1 cellular context compared by ENCODE assay signal in genomic region chr17:7835818-7836595, GRCh38.
TF ChIP-seq lines count a peak whose summit lies in the region.

No MANE protein-coding gene starts in this region.

TF ChIP-seq in K562, 482 proteins besides CTCF, POLR2A, EP300 and RAD21 (continued from another document):
- peak; percentile 69 for TF ChIP-seq ZNF512 (tag; IDR thresholded peaks at IDR 0.05)
- TF ChIP-seq MNT (conservative IDR thresholded peaks at IDR 0.05): peak in 1 of 2 experiments; percentile 3; a peak in 1 of 4 replicates
- TF ChIP-seq CHD1 (IDR thresholded peaks at IDR 0.05; ENCODE audit: low read length): peak; percentile 54
- TF ChIP-seq ARNT (IDR thresholded peaks at IDR 0.05): no peak
- 0 out of 4 replicates have a peak, but pooled peaks of 1 of the 2 experiments have one; percentile 1 for TF ChIP-seq ZMIZ1 (IDR thresholded peaks at IDR 0.05; ENCODE audit: low read depth in 2 of 2, low read length in 2 of 2)
- no peak for TF ChIP-seq DPF2 (IDR thresholded peaks at IDR 0.05)
- peak; percentile 83 for TF ChIP-seq THRA (IDR thresholded peaks at IDR 0.05)
- no peak for TF ChIP-seq TAF7 (tag; IDR thresholded peaks at IDR 0.05)
- TF ChIP-seq TFAP4 (CRISPR knock-in tag; IDR thresholded peaks at IDR 0.05; ENCODE audit: borderline replicate concordance): peak; percentile 62; the same call in 1 of the 2 replicates
- TF ChIP-seq TAF9B (IDR thresholded peaks at IDR 0.05; ENCODE audit: partially characterized antibody): peak; percentile 8
- TF ChIP-seq E2F6 (IDR thresholded peaks at IDR 0.05; ENCODE audit: borderline replicate concordance in 1 of 2, extremely low read depth in 1 of 2, insufficient read depth in 1 of 2, insufficient read length in 1 of 2, low read depth in 1 of 2, low read length in 1 of 2, poor library complexity in 1 of 2, severe bottlenecking in 1 of 2): peak in 1 of 2 experiments; percentile 5
- peak; percentile 71 for TF ChIP-seq RBFOX2 (IDR thresholded peaks at IDR 0.05; ENCODE audit: low read depth, low read length)
- no peak for TF ChIP-seq ETS2 (tag; IDR thresholded peaks at IDR 0.05; ENCODE audit: borderline replicate concordance, poor library complexity, severe bottlenecking)
- TF ChIP-seq SUPT5H (IDR thresholded peaks at IDR 0.05): peak; percentile 14; the same call in 1 of the 2 replicates
- no peak for TF ChIP-seq JUN (IDR thresholded peaks at IDR 0.05; ENCODE audit: borderline replicate concordance, low read depth, low read length)
- TF ChIP-seq JUN (CRISPR knock-in tag; IDR thresholded peaks at IDR 0.05; ENCODE audit: borderline replicate concordance): 0 out of 2 replicates have a peak, but pooled peaks have one; percentile 24
- TF ChIP-seq HSF4 (CRISPR knock-in tag; IDR thresholded peaks at IDR 0.05; ENCODE audit: borderline replicate concordance): no peak
- TF ChIP-seq TGIF2 (CRISPR knock-in tag; IDR thresholded peaks at IDR 0.05): no peak
